27 cellular contexts compared by ENCODE assay signal in the genomic region with DNA sequence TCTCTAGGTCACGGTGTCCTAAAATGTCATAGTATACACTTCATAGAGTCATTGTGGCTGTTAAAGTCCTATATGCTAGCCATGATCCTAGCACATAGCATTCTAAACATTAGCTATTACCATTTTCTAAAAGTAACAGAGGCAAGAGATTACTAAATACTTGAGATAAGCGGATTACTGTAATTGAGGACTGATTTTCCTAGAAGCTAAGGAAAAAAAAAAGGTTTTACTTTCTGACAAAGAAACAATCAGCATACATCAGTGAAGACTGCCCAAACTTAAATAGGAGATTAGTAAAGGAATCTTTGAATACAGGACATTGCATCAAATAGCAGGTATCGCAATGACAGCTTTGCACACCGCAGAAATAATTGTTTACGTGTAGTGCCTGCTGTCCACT.
"Had no signal": no experiment of that assay in that cellular context is flagged by ENCODE, and none has a peak within 500 bp of the region (broad histone marks: within the 10 kb centered on the region; RNA-seq: fewer than 3 reads in every experiment).

No MANE protein-coding gene starts in this region.

- H3K27ac ChIP-seq: ascending aorta, breast epithelium, KMS-11, SJSA1 had no signal

- DNase-seq: activated CD4-positive, alpha-beta T cell treated with anti-CD3 and anti-CD28 coated beads, Interleukin-2, amount 10 ng/mL, durations not matched to agents 24 days and 14 days; activated CD4-positive, alpha-beta T cell treated with anti-CD3 and anti-CD28 coated beads, Interleukin-2, amount 50 U/mL, for 4 hours; activated CD8-positive, alpha-beta T cell treated with anti-CD3 and anti-CD28 coated beads for 36 hours; activated effector memory CD4-positive, alpha-beta T cell treated with anti-CD3 and anti-CD28 coated beads, Interleukin-2, amount 50 U/mL, for 16 hours; activated naive CD4-positive, alpha-beta T cell treated with Interleukin-2 at 50 U/mL for 16 hours; activated naive CD8-positive, alpha-beta T cell treated with anti-CD3 and anti-CD28 coated beads, Interleukin-2, amount 10 ng/mL, durations not matched to agents 7 days and 5 days; activated T-cell treated with anti-CD3 and anti-CD28 coated beads, Interleukin-2, amount 50 U/mL, for 1 hour; activated T-cell treated with anti-CD3 and anti-CD28 coated beads, Interleukin-2, amount 50 U/mL, for 72 hours; amygdala; caudate nucleus; cerebellar nuclear complex; MM.1S; NCI-H1092; NCI-H1436 treated with DMSO at 0.1 percent for 48 hours; NCI-H1694 treated with DMSO at 0.1 percent for 48 hours; NCI-H2029; NCI-H345; NCI-H526 treated with DMSO at 0.1 percent for 48 hours; NCI-H774; SHP77 treated with DMSO at 0.1 percent for 48 hours; SK-N-SH had no signal

- H3K27me3 ChIP-seq: ascending aorta, breast epithelium, SJSA1 had no signal

- H3K9me3 ChIP-seq: ascending aorta, breast epithelium, SJSA1, SK-N-SH had no signal

- H3K4me3 ChIP-seq: ascending aorta, breast epithelium, SJSA1 had no signal

- H3K36me3 ChIP-seq: ascending aorta, breast epithelium, SJSA1 had no signal

- ATAC-seq: activated CD8-positive, alpha-beta T cell treated with anti-CD3 and anti-CD28 coated beads for 36 hours; activated T-cell treated with anti-CD3 and anti-CD28 coated beads, Interleukin-2, amount 50 U/mL, for 72 hours; activated T-helper 17 cell treated with anti-CD3 and anti-CD28 coated beads, Interleukin-2, amount 50 U/mL, for 72 hours; Panc1 had no signal

- H3K4me1 ChIP-seq: breast epithelium, SJSA1 had no signal
